ENCODE assay signal across 23 cellular contexts in genomic region chr21:28150021-28150420, GRCh38.
DNase-seq lines count a peak whose midpoint lies in the region; ATAC-seq, FAIRE-seq and TF ChIP-seq lines count a peak whose summit lies in the region.
"Had no signal": no experiment of that assay in that cellular context is flagged by ENCODE, and none has a peak within 500 bp of the region (broad histone marks: within the 10 kb centered on the region; RNA-seq: fewer than 3 reads in every experiment).

No MANE protein-coding gene starts in this region.

- no peak overlapping the region for H4K5ac ChIP-seq in H1 (ENCODE audit: insufficient read length, low read depth, low read length)

- H3K36me3 ChIP-seq in GM23338 (ENCODE audit: insufficient read depth) (no peaks in the 10 kb centered on the region), H1 (ENCODE audit: control insufficient read depth in 2 of 4, insufficient read depth in 4 of 4, low read length in 3 of 4) (no peaks in the 10 kb centered on the region)
- H3K36me3 ChIP-seq: BE2C had no signal

- no peak overlapping the region for H3K4me2 ChIP-seq in GM23338
- no peak overlapping the region for H3K4me2 ChIP-seq in H1 (ENCODE audit: insufficient read depth in 1 of 2, low read depth in 2 of 2, low read length in 2 of 2)

- no peak overlapping the region for H3K4ac ChIP-seq in H1 (replicated peaks; ENCODE audit: insufficient read length, low read depth, low read length)

- no peak for TF ChIP-seq RAD21 in H1 (IDR thresholded peaks at IDR 0.05 in 1 of 2, conservative IDR thresholded peaks at IDR 0.05 in 1 of 2; ENCODE audit: low read depth in 2 of 2, low read length in 2 of 2)

- H3K4me1 Mint-ChIP-seq in GM23338: no peaks in the 10 kb centered on the region; the same call in 2 of the 3 replicates
- no peaks in the 10 kb centered on the region for H3K4me1 Mint-ChIP-seq in nephron
- H3K4me1 Mint-ChIP-seq: IgD-negative memory B cell had no signal

- no peak overlapping the region for H2BK15ac ChIP-seq in H1 (ENCODE audit: low read length)

- H3K4me3 Mint-ChIP-seq in GM23338: no peak overlapping the region
- no peak overlapping the region for H3K4me3 Mint-ChIP-seq in nephron
- H3K4me3 Mint-ChIP-seq: CD4-positive, alpha-beta T cell; IgD-negative memory B cell had no signal

- no peaks in the 10 kb centered on the region for H3K9me3 ChIP-seq in H1 (ENCODE audit: insufficient read depth in 2 of 2, low read depth in 1 of 2, low read length in 1 of 2)
- H3K9me3 ChIP-seq: BE2C, Caco-2 had no signal

- H3K79me2 ChIP-seq in GM23338 (replicated peaks; ENCODE audit: insufficient read depth) (no peaks in the 10 kb centered on the region), H1 (ENCODE audit: control insufficient read depth in 1 of 2, insufficient read depth in 2 of 2, low read length in 2 of 2) (no peaks in the 10 kb centered on the region)

- H2BK5ac ChIP-seq in H1 (ENCODE audit: low read depth, low read length): no peak overlapping the region

- no peak overlapping the region for H2BK120ac ChIP-seq in H1 (replicated peaks; ENCODE audit: low read depth, low read length)

- H3K27ac ChIP-seq in GM23338 (ENCODE audit: low read depth) (no peak overlapping the region), H1 (ENCODE audit: low read depth, low read length) (no peak overlapping the region)

- H3K23me2 ChIP-seq in H1 (ENCODE audit: low read depth, low read length): no peaks in the 10 kb centered on the region

- no peak overlapping the region for H3K23ac ChIP-seq in H1 (ENCODE audit: insufficient read length)

- TF ChIP-seq EP300 in H1 (IDR thresholded peaks at IDR 0.05; ENCODE audit: borderline replicate concordance in 1 of 2, low read depth in 2 of 2, low read length in 2 of 2): no peak

- no peak overlapping the region for H2BK12ac ChIP-seq in H1 (ENCODE audit: low read depth, low read length)

- no peaks in the 10 kb centered on the region for H3K79me1 ChIP-seq in H1 (ENCODE audit: low read depth, low read length)

- TF ChIP-seq CTCF in GM23338 (conservative IDR thresholded peaks at IDR 0.05; ENCODE audit: low read depth in 2 of 2) (no peak), H1 (IDR thresholded peaks at IDR 0.05; ENCODE audit: control extremely low read depth in 1 of 3, insufficient read depth in 1 of 3, low read depth in 1 of 3, low read length in 3 of 3) (no peak), nephron (IDR thresholded peaks at IDR 0.05; ENCODE audit: unreplicated experiment in 3 of 3) (no peak)

- DNase-seq in GM23338 (ENCODE audit: low spot score) (peak; percentile 9), H1 (ENCODE audit: low read depth in 1 of 2, low spot score in 2 of 2) (no peak), medulla oblongata (ENCODE audit: extremely low spot score) (no peak), hypothalamus (lab: John Stamatoyannopoulos, UW) (no peak)
- DNase-seq: ACHN; BE2C; C1 segment of cervical spinal cord; Caco-2; CD4-positive, alpha-beta T cell; DMS153; DMS79; GDM1; HCEC 1CT; KBM-7 had no signal

- H3K9me3 Mint-ChIP-seq in GM23338 (no peaks in the 10 kb centered on the region), nephron (no peaks in the 10 kb centered on the region)

- H3F3A ChIP-seq in GM23338 (replicated peaks; ENCODE audit: low read depth): no peaks in the 10 kb centered on the region

- no peak overlapping the region for H4K8ac ChIP-seq in H1 (ENCODE audit: extremely low read depth, insufficient read depth, low read length)

- no peak overlapping the region for H2BK20ac ChIP-seq in H1 (ENCODE audit: low read length)

- no peak overlapping the region for H2AK5ac ChIP-seq in H1 (ENCODE audit: low read depth, low read length)

- no peak overlapping the region for H2AFZ ChIP-seq in GM23338
- H2AFZ ChIP-seq in H1 (ENCODE audit: low read length): peak overlapping the region; percentile 93; the same call in 1 of the 2 replicates

- no peak overlapping the region for H3K18ac ChIP-seq in H1 (ENCODE audit: extremely low read depth, low read length)

- H4K20me1 ChIP-seq in GM23338 (replicated peaks; ENCODE audit: insufficient read depth): no peaks in the 10 kb centered on the region
- H4K20me1 ChIP-seq in H1 (replicated peaks in 1 of 2; ENCODE audit: control insufficient read depth in 1 of 2, insufficient read depth in 2 of 2, low read length in 2 of 2): no peaks in the 10 kb centered on the region

- no peak overlapping the region for H4K91ac ChIP-seq in H1 (replicated peaks; ENCODE audit: insufficient read length, low read length)

- H3K27me3 ChIP-seq in GM23338 (ENCODE audit: insufficient read depth) (no peaks in the 10 kb centered on the region), H1 (replicated peaks in 1 of 4; ENCODE audit: control insufficient read depth in 3 of 4, extremely low read depth in 1 of 4, insufficient read depth in 3 of 4, low read length in 3 of 4) (no peaks in the 10 kb centered on the region)
- H3K27me3 ChIP-seq: BE2C had no signal

- TF ChIP-seq POLR2A in H1 (IDR thresholded peaks at IDR 0.05; ENCODE audit: control extremely low read depth in 1 of 2, low read depth in 2 of 2, low read length in 2 of 2): no peak

- H3K36me3 Mint-ChIP-seq in GM23338 (ENCODE audit: low read depth) (no peaks in the 10 kb centered on the region), nephron (ENCODE audit: low read depth) (no peaks in the 10 kb centered on the region)
- H3K36me3 Mint-ChIP-seq: IgD-negative memory B cell had no signal

- H3K27me3 Mint-ChIP-seq in GM23338 (ENCODE audit: insufficient read depth, low read depth, poor library complexity): no peaks in the 10 kb centered on the region
- no peaks in the 10 kb centered on the region for H3K27me3 Mint-ChIP-seq in nephron (ENCODE audit: low read depth)
- H3K27me3 Mint-ChIP-seq: CD4-positive, alpha-beta T cell; IgD-negative memory B cell had no signal

- 94% methylated on average over 7 of the region's 7 CpGs; no CpG with 5 or more reads in 1 of the 2 experiments for WGBS in H1 (ENCODE audit: extremely low coverage in 1 of 2, insufficient coverage in 1 of 2, insufficient read length in 1 of 2, insufficient replicate concordance in 2 of 2, low coverage in 1 of 2, low lambda C conversion rate in 2 of 2, missing lambda C conversion rate in 1 of 2), 2 experiments

- ATAC-seq in GM23338 (no peak), GM21515 (IDR thresholded peaks at IDR 0.05; ENCODE audit: unreplicated experiment) (no peak), HG03378 (IDR thresholded peaks at IDR 0.05; ENCODE audit: unreplicated experiment) (no peak)

- H3K4me3 ChIP-seq in GM23338 (no peak overlapping the region), H1 (ENCODE audit: extremely low read depth in 1 of 4, insufficient read depth in 2 of 4, low read depth in 3 of 4, low read length in 4 of 4) (no peak overlapping the region)

- no peak overlapping the region for H3K27ac Mint-ChIP-seq in GM23338
- H3K27ac Mint-ChIP-seq in nephron: peak overlapping the region; percentile 31 to 49 (median 35)
- H3K27ac Mint-ChIP-seq: CD4-positive, alpha-beta T cell; IgD-negative memory B cell had no signal

- H3K9me2 ChIP-seq in GM23338 (ENCODE audit: insufficient read depth): no peaks in the 10 kb centered on the region

- POLR2A ChIA-PET in H1 (lab: Charles Lee; ENCODE audit: partially characterized antibody): no interaction called here

- H3K4me1 ChIP-seq in GM23338 (ENCODE audit: insufficient read depth) (no peaks in the 10 kb centered on the region), H1 (replicated peaks in 1 of 4; ENCODE audit: control insufficient read depth in 3 of 4, insufficient read depth in 4 of 4, low read length in 3 of 4) (no peaks in the 10 kb centered on the region)
- H3K4me1 ChIP-seq: Caco-2 had no signal

- H3K14ac ChIP-seq in H1 (ENCODE audit: insufficient read length): no peak overlapping the region

- FAIRE-seq in H1 (lab: Jason Lieb, UNC): no peak
- FAIRE-seq: A204.1, GM12892, GM18507, H54, HTR-8/SVneo had no signal

- H3K9ac ChIP-seq in H1 (replicated peaks in 1 of 4; ENCODE audit: extremely low read depth in 1 of 4, low read depth in 3 of 4, low read length in 3 of 4): no peak overlapping the region

- H3K56ac ChIP-seq in H1 (replicated peaks; ENCODE audit: insufficient read length, low read depth, low read length): no peak overlapping the region

- CTCF ChIA-PET in H1 (lab: Charles Lee; ENCODE audit: partially characterized antibody): no interaction called here

TF ChIP-seq in GM23338, 12 proteins besides CTCF, POLR2A, EP300 and RAD21 (continues in another document):
- TF ChIP-seq JUNB (IDR thresholded peaks at IDR 0.05; ENCODE audit: unreplicated experiment) (no peak), STAT1 (IDR thresholded peaks at IDR 0.05; ENCODE audit: unreplicated experiment) (no peak), ETS1 (IDR thresholded peaks at IDR 0.05) (no peak), CREB1 (CRISPR knock-in tag; IDR thresholded peaks at IDR 0.05; ENCODE audit: low read depth) (no peak), EZH2phosphoT487 (IDR thresholded peaks at IDR 0.05; ENCODE audit: unreplicated experiment) (no peak), NANOG (IDR thresholded peaks at IDR 0.05; ENCODE audit: borderline replicate concordance) (no peak), ZNF114 (CRISPR knock-in tag; IDR thresholded peaks at IDR 0.05) (no peak)

TF ChIP-seq in H1, 55 proteins besides CTCF, POLR2A, EP300 and RAD21 (continues in another document):
- no peak for TF ChIP-seq CTBP2 (IDR thresholded peaks at IDR 0.05; ENCODE audit: borderline replicate concordance, insufficient read depth, insufficient read length, low read length)
- no peak for TF ChIP-seq GTF2F1 (IDR thresholded peaks at IDR 0.05; ENCODE audit: borderline replicate concordance, low read depth, low read length)
- TF ChIP-seq BACH1 (IDR thresholded peaks at IDR 0.05; ENCODE audit: low read length): no peak
- TF ChIP-seq KDM1A (IDR thresholded peaks at IDR 0.05; ENCODE audit: borderline replicate concordance, low read length): no peak
- no peak for TF ChIP-seq JUND (IDR thresholded peaks at IDR 0.05; ENCODE audit: low read length)
- no peak for TF ChIP-seq ZNF274 (IDR thresholded peaks at IDR 0.05; ENCODE audit: borderline replicate concordance, extremely low read depth, low read length)
- TF ChIP-seq CBX8 (IDR thresholded peaks at IDR 0.05; ENCODE audit: borderline replicate concordance, low read depth, low read length): no peak
- TF ChIP-seq E2F6 (IDR thresholded peaks at IDR 0.05): no peak
- no peak for TF ChIP-seq SIRT6 (IDR thresholded peaks at IDR 0.05; ENCODE audit: low read length)
- no peak for TF ChIP-seq RNF2 (IDR thresholded peaks at IDR 0.05; ENCODE audit: borderline replicate concordance, low read depth, low read length, missing control alignments, poor library complexity, severe bottlenecking)
- TF ChIP-seq GABPA (IDR thresholded peaks at IDR 0.05; ENCODE audit: borderline replicate concordance, insufficient read depth, low read length): no peak
- no peak for TF ChIP-seq RFX5 (IDR thresholded peaks at IDR 0.05; ENCODE audit: borderline replicate concordance, low read depth, low read length)
- no peak for TF ChIP-seq POU5F1 (IDR thresholded peaks at IDR 0.05; ENCODE audit: low read depth, low read length)
